1 cellular context compared by ENCODE assay signal in the genomic region with DNA sequence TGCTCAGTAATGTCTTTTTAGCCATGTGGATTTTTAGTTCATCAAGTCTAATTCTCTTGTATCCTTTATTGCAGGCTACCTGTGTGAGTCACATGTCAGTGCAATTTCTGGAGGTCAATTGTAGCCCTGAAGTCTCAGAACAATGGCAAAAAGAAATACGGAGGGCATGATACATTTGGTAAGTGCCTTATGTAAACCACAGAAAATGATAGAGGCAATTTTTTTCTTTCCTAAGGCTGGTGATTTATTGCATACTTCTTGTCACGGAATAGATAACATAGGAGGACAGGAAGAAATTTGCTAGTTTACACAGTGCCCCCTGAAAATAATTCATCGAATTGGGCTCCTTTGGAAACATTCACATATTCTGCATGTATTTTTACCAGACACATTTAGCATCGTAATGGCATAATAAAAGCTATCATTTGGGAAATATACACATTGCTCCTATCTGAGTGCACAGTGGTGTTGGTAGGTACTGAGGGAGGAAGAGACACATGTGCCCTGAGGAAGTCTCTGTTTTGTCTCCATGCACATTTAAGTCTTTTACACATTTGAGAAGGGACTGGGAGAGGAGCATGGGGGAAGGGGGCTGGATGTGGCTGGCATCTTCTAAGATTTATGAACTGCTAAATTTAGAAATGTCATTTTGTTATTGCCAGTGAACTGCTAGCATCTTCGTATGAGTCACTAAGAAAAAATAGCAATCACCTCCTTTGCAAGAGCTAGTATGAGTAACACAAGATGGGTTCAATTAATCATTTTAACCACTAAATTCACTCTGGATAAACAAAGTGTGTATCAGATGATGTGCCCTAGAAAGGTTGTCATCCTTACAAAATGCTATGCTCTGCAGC.
TF ChIP-seq lines count a peak whose summit lies in the region.

No MANE protein-coding gene starts in this region.

TF ChIP-seq in HEK293, 187 proteins besides CTCF, POLR2A, EP300 and RAD21 (continued from another document):
- TF ChIP-seq, protein P1, sequence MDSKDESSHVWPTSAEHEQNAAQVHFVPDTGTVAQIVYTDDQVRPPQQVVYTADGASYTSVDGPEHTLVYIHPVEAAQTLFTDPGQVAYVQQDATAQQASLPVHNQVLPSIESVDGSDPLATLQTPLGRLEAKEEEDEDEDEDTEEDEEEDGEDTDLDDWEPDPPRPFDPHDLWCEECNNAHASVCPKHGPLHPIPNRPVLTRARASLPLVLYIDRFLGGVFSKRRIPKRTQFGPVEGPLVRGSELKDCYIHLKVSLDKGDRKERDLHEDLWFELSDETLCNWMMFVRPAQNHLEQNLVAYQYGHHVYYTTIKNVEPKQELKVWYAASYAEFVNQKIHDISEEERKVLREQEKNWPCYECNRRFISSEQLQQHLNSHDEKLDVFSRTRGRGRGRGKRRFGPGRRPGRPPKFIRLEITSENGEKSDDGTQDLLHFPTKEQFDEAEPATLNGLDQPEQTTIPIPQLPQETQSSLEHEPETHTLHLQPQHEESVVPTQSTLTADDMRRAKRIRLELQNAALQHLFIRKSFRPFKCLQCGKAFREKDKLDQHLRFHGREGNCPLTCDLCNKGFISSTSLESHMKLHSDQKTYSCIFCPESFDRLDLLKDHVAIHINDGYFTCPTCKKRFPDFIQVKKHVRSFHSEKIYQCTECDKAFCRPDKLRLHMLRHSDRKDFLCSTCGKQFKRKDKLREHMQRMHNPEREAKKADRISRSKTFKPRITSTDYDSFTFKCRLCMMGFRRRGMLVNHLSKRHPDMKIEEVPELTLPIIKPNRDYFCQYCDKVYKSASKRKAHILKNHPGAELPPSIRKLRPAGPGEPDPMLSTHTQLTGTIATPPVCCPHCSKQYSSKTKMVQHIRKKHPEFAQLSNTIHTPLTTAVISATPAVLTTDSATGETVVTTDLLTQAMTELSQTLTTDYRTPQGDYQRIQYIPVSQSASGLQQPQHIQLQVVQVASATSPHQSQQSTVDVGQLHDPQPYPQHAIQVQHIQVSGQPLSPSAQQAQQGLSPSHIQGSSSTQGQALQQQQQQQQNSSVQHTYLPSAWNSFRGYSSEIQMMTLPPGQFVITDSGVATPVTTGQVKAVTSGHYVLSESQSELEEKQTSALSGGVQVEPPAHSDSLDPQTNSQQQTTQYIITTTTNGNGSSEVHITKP (tag by site-specific recombination; IDR thresholded peaks at IDR 0.05) = no peak
- TF ChIP-seq, protein P2, sequence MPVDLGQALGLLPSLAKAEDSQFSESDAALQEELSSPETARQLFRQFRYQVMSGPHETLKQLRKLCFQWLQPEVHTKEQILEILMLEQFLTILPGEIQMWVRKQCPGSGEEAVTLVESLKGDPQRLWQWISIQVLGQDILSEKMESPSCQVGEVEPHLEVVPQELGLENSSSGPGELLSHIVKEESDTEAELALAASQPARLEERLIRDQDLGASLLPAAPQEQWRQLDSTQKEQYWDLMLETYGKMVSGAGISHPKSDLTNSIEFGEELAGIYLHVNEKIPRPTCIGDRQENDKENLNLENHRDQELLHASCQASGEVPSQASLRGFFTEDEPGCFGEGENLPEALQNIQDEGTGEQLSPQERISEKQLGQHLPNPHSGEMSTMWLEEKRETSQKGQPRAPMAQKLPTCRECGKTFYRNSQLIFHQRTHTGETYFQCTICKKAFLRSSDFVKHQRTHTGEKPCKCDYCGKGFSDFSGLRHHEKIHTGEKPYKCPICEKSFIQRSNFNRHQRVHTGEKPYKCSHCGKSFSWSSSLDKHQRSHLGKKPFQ (tag by site-specific recombination; IDR thresholded peaks at IDR 0.05) = no peak
- TF ChIP-seq ZNF530 (tag by site-specific recombination; IDR thresholded peaks at IDR 0.05; ENCODE audit: low read depth) = no peak
